16 cellular contexts compared by ENCODE assay signal in genomic region chr4:42816189-42816588, GRCh38.
DNase-seq lines count a peak whose midpoint lies in the region; ATAC-seq and TF ChIP-seq lines count a peak whose summit lies in the region.
"Had no signal": no experiment of that assay in that cellular context is flagged by ENCODE, and none has a peak within 500 bp of the region (broad histone marks: within the 10 kb centered on the region; RNA-seq: fewer than 3 reads in every experiment).

No MANE protein-coding gene starts in this region.

- H3K4me2 ChIP-seq in OCI-LY7 (ENCODE audit: low read length) = no peak overlapping the region
- H3K4me2 ChIP-seq: A549 had no signal

- POLR2A ChIA-PET in OCI-LY7 (lab: Charles Lee) = interaction anchor here (0.5 to 1.1 kb wide), 3 partner anchors 18 to 420 kb away, joined by 3 to 4 read pairs (median 3); no protein-coding TSS in a partner anchor

- intact Hi-C loops in OCI-LY7 (cut with micrococcal nuclease; ENCODE audit: unreplicated experiment) = no loop called here

- H2AFZ ChIP-seq in OCI-LY7 (ENCODE audit: low read length) = no peak overlapping the region
- H2AFZ ChIP-seq: GM23248 had no signal

- no peaks in the 10 kb centered on the region for H3K36me3 ChIP-seq in OCI-LY7 (ENCODE audit: insufficient read depth, low read length)

- peaks cover 5% of the 10 kb centered on the region for H3K27me3 Mint-ChIP-seq in activated naive CD8-positive, alpha-beta T cell treated with anti-CD3 and anti-CD28 coated beads, Interleukin-2, amount 50 U/mL, for 24 hours
- H3K27me3 Mint-ChIP-seq in activated naive CD8-positive, alpha-beta T cell treated with anti-CD3 and anti-CD28 coated beads for 36 hours = no peaks in the 10 kb centered on the region

- no peaks in the 10 kb centered on the region for H3K4me1 ChIP-seq in OCI-LY7 (ENCODE audit: insufficient read depth, low read length, poor library complexity, severe bottlenecking)
- H3K4me1 ChIP-seq: A549 had no signal

- H3K4me3 Mint-ChIP-seq in activated naive CD8-positive, alpha-beta T cell treated with anti-CD3 and anti-CD28 coated beads, Interleukin-2, amount 50 U/mL, for 24 hours = no peak overlapping the region
- no peak overlapping the region for H3K4me3 Mint-ChIP-seq in activated naive CD8-positive, alpha-beta T cell treated with anti-CD3 and anti-CD28 coated beads for 36 hours

- no peaks in the 10 kb centered on the region for H3K9me3 Mint-ChIP-seq in activated naive CD8-positive, alpha-beta T cell treated with anti-CD3 and anti-CD28 coated beads, Interleukin-2, amount 50 U/mL, for 24 hours
- no peaks in the 10 kb centered on the region for H3K9me3 Mint-ChIP-seq in activated naive CD8-positive, alpha-beta T cell treated with anti-CD3 and anti-CD28 coated beads for 36 hours

- H3K9me2 ChIP-seq in OCI-LY7 (ENCODE audit: insufficient read depth, low read length) = no peaks in the 10 kb centered on the region

- CTCF ChIA-PET in OCI-LY7 (lab: Charles Lee; ENCODE audit: unreplicated experiment) = no interaction called here

- peaks cover 2% of the 10 kb centered on the region for H3K4me1 Mint-ChIP-seq in activated naive CD8-positive, alpha-beta T cell treated with anti-CD3 and anti-CD28 coated beads, Interleukin-2, amount 50 U/mL, for 24 hours
- H3K4me1 Mint-ChIP-seq in activated naive CD8-positive, alpha-beta T cell treated with anti-CD3 and anti-CD28 coated beads for 36 hours = peaks cover 1% of the 10 kb centered on the region

- H3K36me3 Mint-ChIP-seq in activated naive CD8-positive, alpha-beta T cell treated with anti-CD3 and anti-CD28 coated beads, Interleukin-2, amount 50 U/mL, for 24 hours (ENCODE audit: low read depth) = no peaks in the 10 kb centered on the region
- H3K36me3 Mint-ChIP-seq in activated naive CD8-positive, alpha-beta T cell treated with anti-CD3 and anti-CD28 coated beads for 36 hours = no peaks in the 10 kb centered on the region

- no peaks in the 10 kb centered on the region for H4K20me1 ChIP-seq in OCI-LY7 (ENCODE audit: insufficient read depth, low read length)

- no peak overlapping the region for H3K27ac Mint-ChIP-seq in activated naive CD8-positive, alpha-beta T cell treated with anti-CD3 and anti-CD28 coated beads, Interleukin-2, amount 50 U/mL, for 24 hours
- no peak overlapping the region for H3K27ac Mint-ChIP-seq in activated naive CD8-positive, alpha-beta T cell treated with anti-CD3 and anti-CD28 coated beads for 36 hours

- no TSS peak for BruUV-seq in OCI-LY7 (replicated peaks; lab: Mats Ljungman, UMichigan)

- H3K9me3 ChIP-seq in OCI-LY7 (ENCODE audit: low read length) = no peaks in the 10 kb centered on the region
- H3K9me3 ChIP-seq: A549 had no signal

- no peak for TF ChIP-seq CTCF in OCI-LY7 (conservative IDR thresholded peaks at IDR 0.05; ENCODE audit: low read length)

- peak; percentile 31 for ATAC-seq in activated naive CD8-positive, alpha-beta T cell treated with anti-CD3 and anti-CD28 coated beads, Interleukin-2, amount 50 U/mL, for 24 hours
- ATAC-seq: A549 had no signal

- H3K27ac ChIP-seq in OCI-LY7 (ENCODE audit: low read depth, low read length, poor library complexity, severe bottlenecking) = no peak overlapping the region
- H3K27ac ChIP-seq: A549, GM23248, HL-60, SK-N-MC had no signal

- H3K79me2 ChIP-seq in OCI-LY7 (ENCODE audit: insufficient read depth, low read depth, low read length) = no peaks in the 10 kb centered on the region

- no peak overlapping the region for H3K4me3 ChIP-seq in OCI-LY7 (ENCODE audit: low read depth, low read length, poor library complexity, severe bottlenecking)
- H3K4me3 ChIP-seq: A549, GM23248, SK-N-MC had no signal

- no peak for DNase-seq in activated naive CD8-positive, alpha-beta T cell treated with anti-CD3 and anti-CD28 coated beads, Interleukin-2, amount 50 U/mL, for 24 hours
- no peak for DNase-seq in activated naive CD8-positive, alpha-beta T cell treated with anti-CD3 and anti-CD28 coated beads for 36 hours
- DNase-seq in UCSD-AML1 (lab: John Stamatoyannopoulos, UW; ENCODE audit: unreplicated experiment) (peak; percentile 6), medulla oblongata (ENCODE audit: extremely low spot score) (peak; percentile 51), SIG-M5 treated with dmso at 0.1 percent for 504 hours (lab: John Stamatoyannopoulos, UW; ENCODE audit: unreplicated experiment) (no peak), OCI-LY7 (ENCODE audit: low spot score) (no peak)
- DNase-seq in stimulated activated CD4-positive, alpha-beta T cell treated with anti-CD3 and anti-CD28 coated beads, Interleukin-4, amount 100 ng/mL, for 24 hours = no peak
- DNase-seq: DMS79 treated with DMSO at 0.1 percent for 48 hours; GM23248; NCI-H1092; NCI-H1694 treated with DMSO at 0.1 percent for 48 hours; NCI-H524; NK-92 treated with Interleukin-12 subunit alpha and Interleukin-12 subunit beta, amount 100 ng/mL, for 24 hours had no signal

Comparison
In these comparisons a context has a peak if more than half of its experiments do, and no peak if none do; other contexts are left out.
1. DNase-seq: peak in UCSD-AML1 (single experiment) and medulla oblongata (single experiment); none in activated naive CD8-positive, alpha-beta T cell treated with anti-CD3 and anti-CD28 coated beads, Interleukin-2, amount 50 U/mL, for 24 hours (single experiment), activated naive CD8-positive, alpha-beta T cell treated with anti-CD3 and anti-CD28 coated beads for 36 hours (single experiment), SIG-M5 treated with dmso at 0.1 percent for 504 hours (single experiment), stimulated activated CD4-positive, alpha-beta T cell treated with anti-CD3 and anti-CD28 coated beads, Interleukin-4, amount 100 ng/mL, for 24 hours (single experiment) and OCI-LY7 (single experiment).